In genomic region chr2:130427631-130428030, GRCh38 we compare ENCODE assay signal across 8 cellular contexts.
DNase-seq lines count a peak whose midpoint lies in the region; ATAC-seq, FAIRE-seq and TF ChIP-seq lines count a peak whose summit lies in the region.
"Not testable (repeated sequence)": the region's sequence is repeated elsewhere in the genome, so short reads cannot be mapped to it uniquely, and the experiment has no call there.

No MANE protein-coding gene starts in this region.

- not testable (repeated sequence) for H3K27ac ChIP-seq in HUES48 (ENCODE audit: low read depth, low read length)

- not testable (repeated sequence) for H3K27me3 ChIP-seq in HUES48 (ENCODE audit: control insufficient read depth, insufficient read depth, low read length); bronchial epithelial cell (ENCODE audit: control insufficient read depth, insufficient read depth, low read length)

- not testable (repeated sequence) for H3K4me1 ChIP-seq in HUES48 (ENCODE audit: control insufficient read depth, insufficient read depth, low read length)

- H3K9me3 ChIP-seq in HUES48 (ENCODE audit: control insufficient read depth, insufficient read depth, low read length), result not testable (repeated sequence)

- FAIRE-seq in bronchial epithelial cell (lab: Jason Lieb, UNC), result not testable (repeated sequence)

- H3K36me3 ChIP-seq in HUES48 (ENCODE audit: control insufficient read depth, insufficient read depth, low read length); bronchial epithelial cell (ENCODE audit: control insufficient read depth, insufficient read depth, low read length): not testable (repeated sequence)

- intact Hi-C loops in Right ventricle myocardium superior (cut with DNase I), result not testable (repeated sequence)

- peak; percentile 24 for TF ChIP-seq CTCF in bronchial epithelial cell (IDR thresholded peaks at IDR 0.05; ENCODE audit: insufficient read depth, low read length, severe bottlenecking)

- ATAC-seq in GM19467 (IDR thresholded peaks at IDR 0.05; ENCODE audit: unreplicated experiment), result peak; percentile 64
- ATAC-seq in Right ventricle myocardium superior (ENCODE audit: poor library complexity), result peak; percentile 95

- H3K9ac ChIP-seq in HUES48 (ENCODE audit: low read depth, low read length), result not testable (repeated sequence)

- DNase-seq in C1 segment of cervical spinal cord (lab: John Stamatoyannopoulos, UW) (peak in 11 of 14 donors; percentile 4 to 58 (median 30)), Right ventricle myocardium superior (peak; percentile 86), mesenteric fat pad (ENCODE audit: low spot score) (peak; percentile 89)
- peak; percentile 2 for DNase-seq in activated CD4-positive, alpha-beta T cell treated with anti-CD3 and anti-CD28 coated beads, Interleukin-2, amount 50 U/mL, for 1 hour
- DNase-seq in bronchial epithelial cell (ENCODE audit: low read depth), result not testable (repeated sequence)
- peak; percentile 27 for DNase-seq in stimulated activated CD4-positive, alpha-beta T cell treated with anti-CD3 and anti-CD28 coated beads, Interleukin-15, amount 100 ng/mL, for 24 hours

- peak overlapping the region; percentile 68 for H3K4me3 ChIP-seq in HUES48 (ENCODE audit: low read depth, low read length)
- not testable (repeated sequence) for H3K4me3 ChIP-seq in bronchial epithelial cell (ENCODE audit: low read depth, low read length)
